In the genomic region with DNA sequence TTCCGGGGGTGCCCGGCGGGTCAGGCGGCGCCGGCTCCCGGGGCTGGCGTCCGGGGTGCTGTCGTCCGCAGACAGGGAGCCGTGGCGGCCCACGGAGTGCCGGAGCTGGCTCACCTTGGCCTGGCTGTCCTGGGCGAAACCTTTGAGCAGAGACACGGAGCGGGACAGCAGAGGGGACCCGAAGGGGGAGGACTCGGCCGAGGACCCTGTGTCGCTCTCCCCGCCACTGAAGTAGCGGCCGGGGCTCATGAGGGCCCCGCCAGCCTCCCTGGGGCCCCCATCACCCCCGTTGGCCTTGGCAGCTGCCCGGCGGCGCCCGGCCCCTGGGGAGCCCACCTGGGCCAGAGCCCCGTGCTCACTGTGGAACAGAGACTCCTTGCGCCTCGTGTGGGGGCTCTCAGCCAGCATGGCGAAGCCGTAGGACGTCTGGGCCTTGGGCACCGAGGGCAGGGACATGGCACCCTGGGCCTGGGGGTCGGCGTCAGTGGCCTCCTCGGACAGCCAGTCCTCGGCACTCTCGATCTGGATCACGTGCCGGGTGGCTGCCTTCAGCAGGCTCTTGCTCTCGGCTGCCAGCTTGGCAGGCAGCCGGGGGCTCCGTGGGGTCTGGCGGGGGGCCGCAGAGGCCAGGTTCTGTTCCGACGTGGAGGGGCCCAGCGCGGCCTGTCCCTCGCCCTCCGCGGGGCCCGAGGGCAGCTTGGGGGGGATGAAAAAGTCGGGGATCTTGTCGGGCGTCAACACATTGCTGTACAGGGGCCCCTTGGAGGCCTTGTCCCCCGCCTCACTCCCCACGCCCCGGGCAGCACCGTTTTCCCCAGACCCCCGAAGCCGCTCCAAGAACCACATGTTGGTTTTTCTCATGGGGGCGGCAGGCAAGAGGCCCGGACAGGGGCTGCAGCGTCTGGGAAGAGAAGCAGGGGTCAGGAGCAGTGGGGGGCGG, we compare ENCODE assay signal across 13 cellular contexts. TPM values are rescaled to one million over a fixed set of nuclear protein-coding genes. Genes with fewer than 3 reads are reported as not detected.
DNase-seq lines count a peak whose midpoint lies in the region; ATAC-seq and TF ChIP-seq lines count a peak whose summit lies in the region.
"Had no signal": no experiment of that assay in that cellular context is flagged by ENCODE, and none has a peak within 500 bp of the region (broad histone marks: within the 10 kb centered on the region; RNA-seq: fewer than 3 reads in every experiment).

No MANE protein-coding gene starts in this region.

- H3K27me3 ChIP-seq in A673 (replicated peaks; ENCODE audit: insufficient read depth, low read depth, low read length, poor library complexity) = peaks cover 7% of the 10 kb centered on the region
- H3K27me3 ChIP-seq in HUES6 (ENCODE audit: control insufficient read depth, insufficient read depth, low read length) = peaks cover 15% of the 10 kb centered on the region
- peaks cover 86% of the 10 kb centered on the region for H3K27me3 ChIP-seq in left ventricle myocardium inferior (ENCODE audit: low read depth)

- H3K9me3 Mint-ChIP-seq in nephron progenitor cell = peaks cover 6% of the 10 kb centered on the region
- H3K9me3 Mint-ChIP-seq: activated naive CD8-positive, alpha-beta T cell treated with anti-CD3 and anti-CD28 coated beads, Interleukin-2, amount 50 U/mL, for 24 hours had no signal

- no peak overlapping the region for H2AFZ ChIP-seq in OCI-LY7 (ENCODE audit: low read length)

- H3K79me2 ChIP-seq in OCI-LY7 (ENCODE audit: insufficient read depth, low read depth, low read length) = no peaks in the 10 kb centered on the region

- H3K4me3 ChIP-seq in A673 (ENCODE audit: low read depth, low read length, poor library complexity, severe bottlenecking) = peak overlapping the region; percentile 63
- H3K4me3 ChIP-seq in HUES6 (ENCODE audit: low read depth, low read length) = peak overlapping the region; percentile 62
- peak overlapping the region; percentile 74 for H3K4me3 ChIP-seq in left ventricle myocardium inferior
- H3K4me3 ChIP-seq in OCI-LY7 (ENCODE audit: low read depth, low read length, poor library complexity, severe bottlenecking) = no peak overlapping the region

- H3K27ac ChIP-seq in A673 (ENCODE audit: low read depth, low read length, poor library complexity, severe bottlenecking) (no peak overlapping the region), HUES6 (ENCODE audit: low read depth, low read length) (no peak overlapping the region), left ventricle myocardium inferior (replicated peaks) (no peak overlapping the region), OCI-LY7 (ENCODE audit: low read depth, low read length, poor library complexity, severe bottlenecking) (no peak overlapping the region)
- H3K27ac ChIP-seq: HL-60 had no signal

- no TSS peak for BruUV-seq in A673 (replicated peaks; lab: Mats Ljungman, UMichigan)
- BruUV-seq in OCI-LY7 (replicated peaks; lab: Mats Ljungman, UMichigan) = no TSS peak

- POLR2A ChIA-PET in A673 (lab: Charles Lee; ENCODE audit: low non-redundant PET) (no interaction called here), OCI-LY7 (lab: Charles Lee) (no interaction called here)

- H3K4me1 ChIP-seq in A673 (ENCODE audit: insufficient read depth, low read length, poor library complexity, severe bottlenecking) = peaks cover 7% of the 10 kb centered on the region
- H3K4me1 ChIP-seq in HUES6 (ENCODE audit: control insufficient read depth, insufficient read depth, low read length) = peaks cover 23% of the 10 kb centered on the region
- peaks cover 32% of the 10 kb centered on the region for H3K4me1 ChIP-seq in left ventricle myocardium inferior
- peaks cover 11% of the 10 kb centered on the region for H3K4me1 ChIP-seq in OCI-LY7 (ENCODE audit: insufficient read depth, low read length, poor library complexity, severe bottlenecking)

- peaks cover 47% of the 10 kb centered on the region for H3K4me1 Mint-ChIP-seq in nephron progenitor cell

- no peaks in the 10 kb centered on the region for H3K36me3 Mint-ChIP-seq in nephron progenitor cell (ENCODE audit: low read depth)

- H3K4me2 ChIP-seq in OCI-LY7 (ENCODE audit: low read length) = no peak overlapping the region

- H3K27ac Mint-ChIP-seq in nephron progenitor cell = no peak overlapping the region
- H3K27ac Mint-ChIP-seq: activated naive CD8-positive, alpha-beta T cell treated with anti-CD3 and anti-CD28 coated beads, Interleukin-2, amount 50 U/mL, for 24 hours; naive B cell had no signal

- peaks cover 5% of the 10 kb centered on the region for H3K27me3 Mint-ChIP-seq in nephron progenitor cell (ENCODE audit: low read depth, poor library complexity)

- H3K4me3 Mint-ChIP-seq in nephron progenitor cell = peak overlapping the region; percentile 62
- H3K4me3 Mint-ChIP-seq: activated naive CD8-positive, alpha-beta T cell treated with anti-CD3 and anti-CD28 coated beads, Interleukin-2, amount 50 U/mL, for 24 hours had no signal

- no peak for DNase-seq in A673 (ENCODE audit: low spot score)
- DNase-seq in left ventricle myocardium inferior = no peak
- DNase-seq in nephron progenitor cell = no peak
- DNase-seq in OCI-LY7 (ENCODE audit: low spot score) = no peak
- DNase-seq in stimulated activated CD4-positive, alpha-beta T cell treated with anti-CD3 and anti-CD28 coated beads, Interleukin-2, amount 100 ng/mL, for 48 hours = no peak
- DNase-seq: activated naive CD8-positive, alpha-beta T cell treated with anti-CD3 and anti-CD28 coated beads, Interleukin-2, amount 50 U/mL, for 24 hours; naive B cell; NCI-H2029 treated with DMSO at 0.1 percent for 48 hours had no signal

- no peak for TF ChIP-seq CTCF in A673 (conservative IDR thresholded peaks at IDR 0.05; ENCODE audit: low read depth, low read length)
- no peak for TF ChIP-seq CTCF in left ventricle myocardium inferior (IDR thresholded peaks at IDR 0.05; ENCODE audit: borderline replicate concordance)
- no peak for TF ChIP-seq CTCF in nephron progenitor cell (IDR thresholded peaks at IDR 0.05)
- TF ChIP-seq CTCF in OCI-LY7 (conservative IDR thresholded peaks at IDR 0.05; ENCODE audit: low read length) = no peak

- no peaks in the 10 kb centered on the region for H3K9me2 ChIP-seq in OCI-LY7 (ENCODE audit: insufficient read depth, low read length)

- intact Hi-C loops in A673 (cut with micrococcal nuclease; ENCODE audit: unreplicated experiment) = loop anchor here (10.0 kb wide), 1 partner anchor 77 kb away; no protein-coding TSS in a partner anchor
- intact Hi-C loops in left ventricle myocardium inferior (cut with micrococcal nuclease) = no loop called here
- intact Hi-C loops in OCI-LY7 (cut with micrococcal nuclease; ENCODE audit: unreplicated experiment) = no loop called here

- peak overlapping the region; percentile 23 for H3K9ac ChIP-seq in HUES6 (ENCODE audit: low read length)

- H3K9me3 ChIP-seq in A673 (ENCODE audit: low read depth, low read length, poor library complexity, severe bottlenecking) = no peaks in the 10 kb centered on the region
- H3K9me3 ChIP-seq in HUES6 (ENCODE audit: control insufficient read depth, insufficient read depth, low read depth, low read length) = no peaks in the 10 kb centered on the region
- no peaks in the 10 kb centered on the region for H3K9me3 ChIP-seq in left ventricle myocardium inferior (replicated peaks)
- H3K9me3 ChIP-seq in OCI-LY7 (ENCODE audit: low read length) = no peaks in the 10 kb centered on the region

- H3K36me3 ChIP-seq in A673 (ENCODE audit: insufficient read depth, low read length, poor library complexity, severe bottlenecking) (no peaks in the 10 kb centered on the region), HUES6 (ENCODE audit: control insufficient read depth, insufficient read depth, low read length) (peaks cover 2% of the 10 kb centered on the region; the same call in 1 of the 2 replicates), left ventricle myocardium inferior (no peaks in the 10 kb centered on the region), OCI-LY7 (ENCODE audit: insufficient read depth, low read length) (no peaks in the 10 kb centered on the region)

- ATAC-seq in HG03439 (IDR thresholded peaks at IDR 0.05; ENCODE audit: unreplicated experiment) (no peak), HG02623 (IDR thresholded peaks at IDR 0.05; ENCODE audit: unreplicated experiment) (no peak)
- ATAC-seq: activated naive CD8-positive, alpha-beta T cell treated with anti-CD3 and anti-CD28 coated beads, Interleukin-2, amount 50 U/mL, for 24 hours had no signal

- no peaks in the 10 kb centered on the region for H4K20me1 ChIP-seq in OCI-LY7 (ENCODE audit: insufficient read depth, low read length)

- CTCF ChIA-PET in A673 (lab: Charles Lee) (no interaction called here), OCI-LY7 (lab: Charles Lee; ENCODE audit: unreplicated experiment) (no interaction called here)

RNA-seq across cellular contexts. Expression of a gene that starts 1.2 kb away (rescaled TPM):
- total RNA-seq in A673 (2021) (1.8 and 3.5 TPM in 2 replicates), left ventricle myocardium inferior (0.63 TPM), OCI-LY7 (2022) (0.44 and 0.59 TPM in 2 replicates)
- 0.16 and 0.67 TPM in 2 replicates for total RNA-seq in OCI-LY7 (2014; rRNA removed; shearing (Covaris generic))
- total RNA-seq: M059J had no signal

RNA-seq across cellular contexts. Expression of a gene that starts 53.1 kb away (rescaled TPM):
- 1.1 and 2.0 TPM in 2 replicates for total RNA-seq in A673 (2021)
- total RNA-seq in left ventricle myocardium inferior = 11.3 TPM
- 0.28 TPM in 1 of 2 replicates, not detected in the other for total RNA-seq in OCI-LY7 (2014; rRNA removed; shearing (Covaris generic))
- total RNA-seq in OCI-LY7 (2022) = 0.48 and 0.65 TPM in 2 replicates
